Comparison of ENCODE assay signal across 1 cellular context in the genomic region with DNA sequence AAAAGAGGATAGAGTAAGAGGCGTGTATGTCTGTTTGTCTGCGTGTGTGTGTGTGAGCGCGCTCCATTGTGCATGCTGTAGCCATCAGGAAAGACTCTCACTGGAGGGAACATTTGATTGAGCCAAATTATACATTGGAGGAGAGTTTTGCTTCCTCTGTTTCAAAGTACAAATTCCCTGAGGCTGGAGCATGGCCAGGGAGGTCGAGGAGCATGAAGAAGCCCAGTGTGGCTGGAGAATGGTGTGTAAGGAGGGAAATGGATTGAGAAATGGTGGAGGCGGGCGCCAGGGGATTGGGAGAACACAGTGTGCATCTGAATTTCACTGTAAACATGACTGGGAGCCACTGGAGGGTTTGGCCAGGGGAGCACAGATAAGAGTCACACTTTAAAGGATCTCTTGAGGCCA.
TF ChIP-seq lines count a peak whose summit lies in the region.

No MANE protein-coding gene starts in this region.

TF ChIP-seq in endothelial cell of umbilical vein, 7 proteins besides CTCF, POLR2A, EP300 and RAD21:
- TF ChIP-seq POLR2AphosphoS5 (IDR thresholded peaks at IDR 0.05; ENCODE audit: insufficient read depth, low read depth, low read length) (no peak), JUN (IDR thresholded peaks at IDR 0.05; ENCODE audit: borderline replicate concordance, insufficient read depth, insufficient read length, low read depth) (no peak), MYC (IDR thresholded peaks at IDR 0.05; ENCODE audit: low read depth, low read length) (no peak), EZH2 (IDR thresholded peaks at IDR 0.05; ENCODE audit: borderline replicate concordance, low read depth, low read length, severe bottlenecking) (no peak)
